Comparison of ENCODE assay signal across 17 cellular contexts in genomic region chr17:41766135-41766534, GRCh38. TPM values are rescaled to one million over a fixed set of nuclear protein-coding genes. Genes with fewer than 3 reads are reported as not detected.
DNase-seq lines count a peak whose midpoint lies in the region; ATAC-seq and TF ChIP-seq lines count a peak whose summit lies in the region.
"Had no signal": no experiment of that assay in that cellular context is flagged by ENCODE, and none has a peak within 500 bp of the region (broad histone marks: within the 10 kb centered on the region; RNA-seq: fewer than 3 reads in every experiment).

No MANE protein-coding gene starts in this region.

- H3K4me1 ChIP-seq in HEK293 (ENCODE audit: control insufficient read depth, insufficient read depth, low read length): no peaks in the 10 kb centered on the region
- H3K4me1 ChIP-seq: BLaER1 treated with 17β-estradiol and CSF1 and Interleukin-3, amounts not matched to agents 10 nM and 100 nM; Caco-2 had no signal

- H3K36me3 Mint-ChIP-seq in endothelial cell (ENCODE audit: low read depth, unreplicated experiment): peaks cover 58% of the 10 kb centered on the region
- H3K36me3 Mint-ChIP-seq in progenitor cell of endocrine pancreas (ENCODE audit: insufficient read depth): peaks cover 30% of the 10 kb centered on the region
- peaks cover 38% of the 10 kb centered on the region for H3K36me3 Mint-ChIP-seq in type B pancreatic cell
- H3K36me3 Mint-ChIP-seq: CD8-positive, alpha-beta T cell had no signal

- H3K27ac Mint-ChIP-seq in endothelial cell (ENCODE audit: unreplicated experiment) (peak overlapping the region; percentile 65), progenitor cell of endocrine pancreas (peak overlapping the region; percentile 91), type B pancreatic cell (no peak overlapping the region)
- H3K27ac Mint-ChIP-seq: B cell; CD4-positive, alpha-beta T cell; CD8-positive, alpha-beta T cell had no signal

- H3K9me3 ChIP-seq in HEK293 (ENCODE audit: control insufficient read depth, insufficient read depth, low read depth, low read length): no peaks in the 10 kb centered on the region
- H3K9me3 ChIP-seq: BLaER1 treated with 17β-estradiol and CSF1 and Interleukin-3, amounts not matched to agents 10 nM and 100 nM; Caco-2 had no signal

- TF ChIP-seq CTCF in HEK293 (tag by site-specific recombination; IDR thresholded peaks at IDR 0.05) (no peak), endothelial cell (IDR thresholded peaks at IDR 0.05; ENCODE audit: unreplicated experiment) (no peak), progenitor cell of endocrine pancreas (IDR thresholded peaks at IDR 0.05; ENCODE audit: unreplicated experiment) (no peak), type B pancreatic cell (conservative IDR thresholded peaks at IDR 0.05) (no peak)

- POLR2A ChIA-PET in HEK293 (lab: Yijun Ruan, JAX): no interaction called here

- DNase-seq in endothelial cell (ENCODE audit: low spot score) (no peak), progenitor cell of endocrine pancreas (ENCODE audit: low spot score, unreplicated experiment) (no peak), type B pancreatic cell (ENCODE audit: extremely low spot score, unreplicated experiment) (no peak), GOT3 (lab: John Stamatoyannopoulos, UW) (no peak)
- DNase-seq: 8988T; AML-193; Caco-2; Calu3; CD4-positive, alpha-beta T cell; CD8-positive, alpha-beta T cell; DMS79 treated with DMSO at 0.1 percent for 48 hours; GF-D8 had no signal

- H3K36me3 ChIP-seq in HEK293 (ENCODE audit: control insufficient read depth in 2 of 2, insufficient read depth in 1 of 2, low read length in 2 of 2): peaks cover 45 to 96% of the 10 kb centered on the region in 2 experiments

- CTCF ChIA-PET in HEK293 (lab: Yijun Ruan, JAX): interaction anchor here (0.6 to 1.0 kb wide), 3 partner anchors 20 to 35 kb away, joined by 3 to 4 read pairs (median 4); partner anchors contain the start of gene JUP

- ATAC-seq in HG02623 (IDR thresholded peaks at IDR 0.05; ENCODE audit: unreplicated experiment): no peak
- ATAC-seq: CD8-positive, alpha-beta T cell had no signal

- H3K4me3 ChIP-seq in HEK293 (ENCODE audit: low read depth, low read length): no peak overlapping the region
- H3K4me3 ChIP-seq: BLaER1 treated with 17β-estradiol and CSF1 and Interleukin-3, amounts not matched to agents 10 nM and 100 nM had no signal

- no peaks in the 10 kb centered on the region for H3K9me3 Mint-ChIP-seq in endothelial cell (ENCODE audit: unreplicated experiment)
- no peaks in the 10 kb centered on the region for H3K9me3 Mint-ChIP-seq in progenitor cell of endocrine pancreas (ENCODE audit: low read depth)
- no peaks in the 10 kb centered on the region for H3K9me3 Mint-ChIP-seq in type B pancreatic cell
- H3K9me3 Mint-ChIP-seq: CD4-positive, alpha-beta T cell; CD8-positive, alpha-beta T cell had no signal

- H3K27ac ChIP-seq in HEK293 (ENCODE audit: extremely low read depth, low read depth, low read length): no peak overlapping the region
- H3K27ac ChIP-seq: BLaER1 treated with 17β-estradiol and CSF1 and Interleukin-3, amounts not matched to agents 10 nM and 100 nM; C4-2B had no signal

- H3K27me3 Mint-ChIP-seq in endothelial cell (ENCODE audit: unreplicated experiment) (peaks cover 16% of the 10 kb centered on the region), progenitor cell of endocrine pancreas (no peaks in the 10 kb centered on the region), type B pancreatic cell (no peaks in the 10 kb centered on the region)
- H3K27me3 Mint-ChIP-seq: B cell; CD4-positive, alpha-beta T cell had no signal

- peaks cover 15% of the 10 kb centered on the region for H3K4me1 Mint-ChIP-seq in endothelial cell (ENCODE audit: unreplicated experiment)
- no peaks in the 10 kb centered on the region for H3K4me1 Mint-ChIP-seq in progenitor cell of endocrine pancreas (ENCODE audit: low read depth)
- no peaks in the 10 kb centered on the region for H3K4me1 Mint-ChIP-seq in type B pancreatic cell (ENCODE audit: unreplicated experiment)

- H3K4me3 Mint-ChIP-seq in endothelial cell (ENCODE audit: unreplicated experiment): peak overlapping the region; percentile 70
- no peak overlapping the region for H3K4me3 Mint-ChIP-seq in progenitor cell of endocrine pancreas (ENCODE audit: low read depth)
- H3K4me3 Mint-ChIP-seq in type B pancreatic cell: no peak overlapping the region
- H3K4me3 Mint-ChIP-seq: B cell; CD4-positive, alpha-beta T cell; CD8-positive, alpha-beta T cell had no signal

TF ChIP-seq in HEK293, 187 proteins besides CTCF, POLR2A, EP300 and RAD21:
- TF ChIP-seq ZNF366 (tag by site-specific recombination; conservative IDR thresholded peaks at IDR 0.05) (peak; percentile 38), ZNF16 (tag by site-specific recombination; IDR thresholded peaks at IDR 0.05; ENCODE audit: low read depth) (no peak), PRDM2 (tag by site-specific recombination; IDR thresholded peaks at IDR 0.05; ENCODE audit: borderline replicate concordance) (no peak), YY2 (tag by site-specific recombination; IDR thresholded peaks at IDR 0.05) (no peak), PRDM1 (tag by site-specific recombination; IDR thresholded peaks at IDR 0.05) (peak; percentile 99)
- TF ChIP-seq, protein P1, sequence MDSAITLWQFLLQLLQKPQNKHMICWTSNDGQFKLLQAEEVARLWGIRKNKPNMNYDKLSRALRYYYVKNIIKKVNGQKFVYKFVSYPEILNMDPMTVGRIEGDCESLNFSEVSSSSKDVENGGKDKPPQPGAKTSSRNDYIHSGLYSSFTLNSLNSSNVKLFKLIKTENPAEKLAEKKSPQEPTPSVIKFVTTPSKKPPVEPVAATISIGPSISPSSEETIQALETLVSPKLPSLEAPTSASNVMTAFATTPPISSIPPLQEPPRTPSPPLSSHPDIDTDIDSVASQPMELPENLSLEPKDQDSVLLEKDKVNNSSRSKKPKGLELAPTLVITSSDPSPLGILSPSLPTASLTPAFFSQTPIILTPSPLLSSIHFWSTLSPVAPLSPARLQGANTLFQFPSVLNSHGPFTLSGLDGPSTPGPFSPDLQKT (IDR thresholded peaks at IDR 0.05; ENCODE audit: borderline replicate concordance, low read depth, low read length): no peak

RNA-seq across cellular contexts. Expression of gene JUP, which starts 20.4 kb away (rescaled TPM):
- total RNA-seq in endothelial cell (ENCODE audit: unreplicated experiment) (330 TPM), progenitor cell of endocrine pancreas (195 and 199 TPM in 2 replicates), type B pancreatic cell (ENCODE audit: low replicate concordance) (169 and 505 TPM in 2 replicates)

RNA-seq across cellular contexts. Expression of gene HAP1, which starts 31.7 kb away (rescaled TPM):
- total RNA-seq in endothelial cell (ENCODE audit: unreplicated experiment) (18.1 TPM), progenitor cell of endocrine pancreas (13.7 and 14.9 TPM in 2 replicates), type B pancreatic cell (ENCODE audit: low replicate concordance) (4.3 and 11.6 TPM in 2 replicates)
- total RNA-seq: CD8-positive, alpha-beta T cell had no signal

RNA-seq across cellular contexts. Expression of gene P3H4, which starts 45.6 kb away (rescaled TPM):
- total RNA-seq in endothelial cell (ENCODE audit: unreplicated experiment) (22.6 TPM), progenitor cell of endocrine pancreas (30.4 and 31.7 TPM in 2 replicates), type B pancreatic cell (ENCODE audit: low replicate concordance) (24.7 and 50.5 TPM in 2 replicates)

RNA-seq across cellular contexts. Expression of gene FKBP10, which starts 46.7 kb away (rescaled TPM):
- total RNA-seq in endothelial cell (ENCODE audit: unreplicated experiment) (167 TPM), progenitor cell of endocrine pancreas (154 and 155 TPM in 2 replicates), type B pancreatic cell (ENCODE audit: low replicate concordance) (54.3 and 249 TPM in 2 replicates)
- total RNA-seq: CD4-positive, alpha-beta T cell had no signal

RNA-seq across cellular contexts. Expression of gene GAST, which starts 54.0 kb away (rescaled TPM):
- total RNA-seq in endothelial cell (ENCODE audit: unreplicated experiment) (not detected), progenitor cell of endocrine pancreas (28.1 and 32.0 TPM in 2 replicates), type B pancreatic cell (ENCODE audit: low replicate concordance) (119 and 193 TPM in 2 replicates)
- total RNA-seq: B cell; Calu3; CD4-positive, alpha-beta T cell; CD8-positive, alpha-beta T cell had no signal
